In the genomic region with DNA sequence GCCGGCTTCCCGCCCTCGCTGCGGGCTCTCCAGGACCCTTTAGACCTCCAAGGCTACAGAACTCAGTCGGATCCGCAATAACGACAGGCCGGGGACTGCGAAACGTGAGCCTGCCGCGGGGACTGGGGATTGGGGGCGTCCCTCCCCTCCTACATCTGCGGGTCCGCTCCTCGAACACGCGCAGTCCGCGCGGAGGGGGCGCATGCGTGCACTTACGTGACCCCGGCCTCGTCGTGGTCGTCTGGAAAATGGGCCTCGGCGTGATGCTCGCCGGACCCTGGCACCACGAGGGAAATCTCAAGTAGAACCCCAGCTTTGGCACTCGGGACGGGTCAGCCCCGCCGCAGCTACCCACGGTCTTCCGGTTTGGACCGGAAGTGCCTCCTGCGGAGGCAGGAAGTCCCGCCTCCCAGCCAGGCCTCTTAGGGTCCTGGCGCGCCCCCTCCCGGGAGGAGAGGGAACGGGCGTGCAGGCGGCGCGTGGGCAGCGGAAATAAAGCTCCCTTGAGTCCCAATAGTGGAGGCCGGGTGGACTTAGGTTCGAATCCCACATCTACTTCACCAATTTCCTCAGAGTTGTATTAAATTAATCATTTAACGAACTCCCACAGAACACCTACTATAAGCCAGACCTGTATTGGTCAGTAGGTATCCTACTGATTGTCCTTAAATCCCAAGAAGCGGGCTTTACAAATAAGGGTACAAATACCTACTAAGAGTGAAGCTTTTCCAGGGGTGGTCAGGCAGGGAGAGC, we compare ENCODE assay signal across 1 cellular context.
TF ChIP-seq lines count a peak whose summit lies in the region.

A gene with protein sequence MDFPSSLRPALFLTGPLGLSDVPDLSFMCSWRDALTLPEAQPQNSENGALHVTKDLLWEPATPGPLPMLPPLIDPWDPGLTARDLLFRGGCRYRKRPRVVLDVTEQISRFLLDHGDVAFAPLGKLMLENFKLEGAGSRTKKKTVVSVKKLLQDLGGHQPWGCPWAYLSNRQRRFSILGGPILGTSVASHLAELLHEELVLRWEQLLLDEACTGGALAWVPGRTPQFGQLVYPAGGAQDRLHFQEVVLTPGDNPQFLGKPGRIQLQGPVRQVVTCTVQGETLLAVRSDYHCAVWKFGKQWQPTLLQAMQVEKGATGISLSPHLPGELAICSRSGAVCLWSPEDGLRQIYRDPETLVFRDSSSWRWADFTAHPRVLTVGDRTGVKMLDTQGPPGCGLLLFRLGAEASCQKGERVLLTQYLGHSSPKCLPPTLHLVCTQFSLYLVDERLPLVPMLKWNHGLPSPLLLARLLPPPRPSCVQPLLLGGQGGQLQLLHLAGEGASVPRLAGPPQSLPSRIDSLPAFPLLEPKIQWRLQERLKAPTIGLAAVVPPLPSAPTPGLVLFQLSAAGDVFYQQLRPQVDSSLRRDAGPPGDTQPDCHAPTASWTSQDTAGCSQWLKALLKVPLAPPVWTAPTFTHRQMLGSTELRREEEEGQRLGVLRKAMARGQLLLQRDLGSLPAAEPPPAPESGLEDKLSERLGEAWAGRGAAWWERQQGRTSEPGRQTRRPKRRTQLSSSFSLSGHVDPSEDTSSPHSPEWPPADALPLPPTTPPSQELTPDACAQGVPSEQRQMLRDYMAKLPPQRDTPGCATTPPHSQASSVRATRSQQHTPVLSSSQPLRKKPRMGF (minus strand): TSS at position 373 of the 753 bp plus-strand sequence. CDS start 2,069 bp downstream, outside the sequence.

TF ChIP-seq in HepG2, 621 proteins besides CTCF, POLR2A, EP300 and RAD21 (continued from another document and continues in another):
- TF ChIP-seq, protein P1, sequence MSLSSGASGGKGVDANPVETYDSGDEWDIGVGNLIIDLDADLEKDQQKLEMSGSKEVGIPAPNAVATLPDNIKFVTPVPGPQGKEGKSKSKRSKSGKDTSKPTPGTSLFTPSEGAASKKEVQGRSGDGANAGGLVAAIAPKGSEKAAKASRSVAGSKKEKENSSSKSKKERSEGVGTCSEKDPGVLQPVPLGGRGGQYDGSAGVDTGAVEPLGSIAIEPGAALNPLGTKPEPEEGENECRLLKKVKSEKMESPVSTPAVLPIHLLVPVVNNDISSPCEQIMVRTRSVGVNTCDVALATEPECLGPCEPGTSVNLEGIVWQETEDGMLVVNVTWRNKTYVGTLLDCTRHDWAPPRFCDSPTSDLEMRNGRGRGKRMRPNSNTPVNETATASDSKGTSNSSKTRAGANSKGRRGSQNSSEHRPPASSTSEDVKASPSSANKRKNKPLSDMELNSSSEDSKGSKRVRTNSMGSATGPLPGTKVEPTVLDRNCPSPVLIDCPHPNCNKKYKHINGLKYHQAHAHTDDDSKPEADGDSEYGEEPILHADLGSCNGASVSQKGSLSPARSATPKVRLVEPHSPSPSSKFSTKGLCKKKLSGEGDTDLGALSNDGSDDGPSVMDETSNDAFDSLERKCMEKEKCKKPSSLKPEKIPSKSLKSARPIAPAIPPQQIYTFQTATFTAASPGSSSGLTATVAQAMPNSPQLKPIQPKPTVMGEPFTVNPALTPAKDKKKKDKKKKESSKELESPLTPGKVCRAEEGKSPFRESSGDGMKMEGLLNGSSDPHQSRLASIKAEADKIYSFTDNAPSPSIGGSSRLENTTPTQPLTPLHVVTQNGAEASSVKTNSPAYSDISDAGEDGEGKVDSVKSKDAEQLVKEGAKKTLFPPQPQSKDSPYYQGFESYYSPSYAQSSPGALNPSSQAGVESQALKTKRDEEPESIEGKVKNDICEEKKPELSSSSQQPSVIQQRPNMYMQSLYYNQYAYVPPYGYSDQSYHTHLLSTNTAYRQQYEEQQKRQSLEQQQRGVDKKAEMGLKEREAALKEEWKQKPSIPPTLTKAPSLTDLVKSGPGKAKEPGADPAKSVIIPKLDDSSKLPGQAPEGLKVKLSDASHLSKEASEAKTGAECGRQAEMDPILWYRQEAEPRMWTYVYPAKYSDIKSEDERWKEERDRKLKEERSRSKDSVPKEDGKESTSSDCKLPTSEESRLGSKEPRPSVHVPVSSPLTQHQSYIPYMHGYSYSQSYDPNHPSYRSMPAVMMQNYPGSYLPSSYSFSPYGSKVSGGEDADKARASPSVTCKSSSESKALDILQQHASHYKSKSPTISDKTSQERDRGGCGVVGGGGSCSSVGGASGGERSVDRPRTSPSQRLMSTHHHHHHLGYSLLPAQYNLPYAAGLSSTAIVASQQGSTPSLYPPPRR (CRISPR knock-in tag; IDR thresholded peaks at IDR 0.05; ENCODE audit: borderline replicate concordance): peak; percentile 25; the same call in 1 of the 2 replicates
- TF ChIP-seq GTF2F1 (IDR thresholded peaks at IDR 0.05; ENCODE audit: low read length) (0 out of 2 replicates have a peak, but pooled peaks have one; percentile 6), RNF2 (conservative IDR thresholded peaks at IDR 0.05; ENCODE audit: low read depth) (peak; percentile 72; the same call in 1 of the 2 replicates), MYC (CRISPR knock-in tag; IDR thresholded peaks at IDR 0.05; ENCODE audit: borderline replicate concordance) (peak; percentile 93), HNRNPH1 (optimal IDR thresholded peaks at IDR 0.05; ENCODE audit: low read depth, low read length) (no peak), KLF9 (CRISPR knock-in tag; IDR thresholded peaks at IDR 0.05; ENCODE audit: low read depth) (peak; percentile 70; the same call in 1 of the 2 replicates), SSRP1 (CRISPR knock-in tag; IDR thresholded peaks at IDR 0.05) (no peak), FOXP1 (IDR thresholded peaks at IDR 0.05) (no peak), FOXP1 (CRISPR knock-in tag; IDR thresholded peaks at IDR 0.05) (peak; percentile 7; the same call in 1 of the 2 replicates), AHR (CRISPR knock-in tag; IDR thresholded peaks at IDR 0.05) (peak; percentile 90), HOXD1 (CRISPR knock-in tag; IDR thresholded peaks at IDR 0.05) (peak; percentile 71), GABPA (IDR thresholded peaks at IDR 0.05; ENCODE audit: low read depth, low read length) (peak; percentile 96), GABPA (CRISPR knock-in tag; IDR thresholded peaks at IDR 0.05; ENCODE audit: low read depth) (peak; percentile 100), NR2C2 (CRISPR knock-in tag; IDR thresholded peaks at IDR 0.05; ENCODE audit: borderline replicate concordance) (peak; percentile 89), ZBTB7B (CRISPR knock-in tag; IDR thresholded peaks at IDR 0.05) (peak; percentile 80), ZNF567 (CRISPR knock-in tag; IDR thresholded peaks at IDR 0.05; ENCODE audit: borderline replicate concordance) (no peak), ZNF670 (CRISPR knock-in tag; IDR thresholded peaks at IDR 0.05; ENCODE audit: borderline replicate concordance) (no peak), ZNF724P (CRISPR knock-in tag; IDR thresholded peaks at IDR 0.05; ENCODE audit: borderline replicate concordance) (0 out of 2 replicates have a peak, but pooled peaks have one; percentile 69)
- TF ChIP-seq, protein P2, sequence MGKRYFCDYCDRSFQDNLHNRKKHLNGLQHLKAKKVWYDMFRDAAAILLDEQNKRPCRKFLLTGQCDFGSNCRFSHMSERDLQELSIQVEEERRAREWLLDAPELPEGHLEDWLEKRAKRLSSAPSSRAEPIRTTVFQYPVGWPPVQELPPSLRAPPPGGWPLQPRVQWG (CRISPR knock-in tag; IDR thresholded peaks at IDR 0.05; ENCODE audit: borderline replicate concordance, low read depth): no peak
- TF ChIP-seq, protein P3, sequence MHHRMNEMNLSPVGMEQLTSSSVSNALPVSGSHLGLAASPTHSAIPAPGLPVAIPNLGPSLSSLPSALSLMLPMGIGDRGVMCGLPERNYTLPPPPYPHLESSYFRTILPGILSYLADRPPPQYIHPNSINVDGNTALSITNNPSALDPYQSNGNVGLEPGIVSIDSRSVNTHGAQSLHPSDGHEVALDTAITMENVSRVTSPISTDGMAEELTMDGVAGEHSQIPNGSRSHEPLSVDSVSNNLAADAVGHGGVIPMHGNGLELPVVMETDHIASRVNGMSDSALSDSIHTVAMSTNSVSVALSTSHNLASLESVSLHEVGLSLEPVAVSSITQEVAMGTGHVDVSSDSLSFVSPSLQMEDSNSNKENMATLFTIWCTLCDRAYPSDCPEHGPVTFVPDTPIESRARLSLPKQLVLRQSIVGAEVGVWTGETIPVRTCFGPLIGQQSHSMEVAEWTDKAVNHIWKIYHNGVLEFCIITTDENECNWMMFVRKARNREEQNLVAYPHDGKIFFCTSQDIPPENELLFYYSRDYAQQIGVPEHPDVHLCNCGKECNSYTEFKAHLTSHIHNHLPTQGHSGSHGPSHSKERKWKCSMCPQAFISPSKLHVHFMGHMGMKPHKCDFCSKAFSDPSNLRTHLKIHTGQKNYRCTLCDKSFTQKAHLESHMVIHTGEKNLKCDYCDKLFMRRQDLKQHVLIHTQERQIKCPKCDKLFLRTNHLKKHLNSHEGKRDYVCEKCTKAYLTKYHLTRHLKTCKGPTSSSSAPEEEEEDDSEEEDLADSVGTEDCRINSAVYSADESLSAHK (CRISPR knock-in tag; IDR thresholded peaks at IDR 0.05; ENCODE audit: borderline replicate concordance): no peak
- TF ChIP-seq, protein P4, sequence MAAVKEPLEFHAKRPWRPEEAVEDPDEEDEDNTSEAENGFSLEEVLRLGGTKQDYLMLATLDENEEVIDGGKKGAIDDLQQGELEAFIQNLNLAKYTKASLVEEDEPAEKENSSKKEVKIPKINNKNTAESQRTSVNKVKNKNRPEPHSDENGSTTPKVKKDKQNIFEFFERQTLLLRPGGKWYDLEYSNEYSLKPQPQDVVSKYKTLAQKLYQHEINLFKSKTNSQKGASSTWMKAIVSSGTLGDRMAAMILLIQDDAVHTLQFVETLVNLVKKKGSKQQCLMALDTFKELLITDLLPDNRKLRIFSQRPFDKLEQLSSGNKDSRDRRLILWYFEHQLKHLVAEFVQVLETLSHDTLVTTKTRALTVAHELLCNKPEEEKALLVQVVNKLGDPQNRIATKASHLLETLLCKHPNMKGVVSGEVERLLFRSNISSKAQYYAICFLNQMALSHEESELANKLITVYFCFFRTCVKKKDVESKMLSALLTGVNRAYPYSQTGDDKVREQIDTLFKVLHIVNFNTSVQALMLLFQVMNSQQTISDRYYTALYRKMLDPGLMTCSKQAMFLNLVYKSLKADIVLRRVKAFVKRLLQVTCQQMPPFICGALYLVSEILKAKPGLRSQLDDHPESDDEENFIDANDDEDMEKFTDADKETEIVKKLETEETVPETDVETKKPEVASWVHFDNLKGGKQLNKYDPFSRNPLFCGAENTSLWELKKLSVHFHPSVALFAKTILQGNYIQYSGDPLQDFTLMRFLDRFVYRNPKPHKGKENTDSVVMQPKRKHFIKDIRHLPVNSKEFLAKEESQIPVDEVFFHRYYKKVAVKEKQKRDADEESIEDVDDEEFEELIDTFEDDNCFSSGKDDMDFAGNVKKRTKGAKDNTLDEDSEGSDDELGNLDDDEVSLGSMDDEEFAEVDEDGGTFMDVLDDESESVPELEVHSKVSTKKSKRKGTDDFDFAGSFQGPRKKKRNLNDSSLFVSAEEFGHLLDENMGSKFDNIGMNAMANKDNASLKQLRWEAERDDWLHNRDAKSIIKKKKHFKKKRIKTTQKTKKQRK (IDR thresholded peaks at IDR 0.05; ENCODE audit: low read length): no peak
- TF ChIP-seq, protein P5, sequence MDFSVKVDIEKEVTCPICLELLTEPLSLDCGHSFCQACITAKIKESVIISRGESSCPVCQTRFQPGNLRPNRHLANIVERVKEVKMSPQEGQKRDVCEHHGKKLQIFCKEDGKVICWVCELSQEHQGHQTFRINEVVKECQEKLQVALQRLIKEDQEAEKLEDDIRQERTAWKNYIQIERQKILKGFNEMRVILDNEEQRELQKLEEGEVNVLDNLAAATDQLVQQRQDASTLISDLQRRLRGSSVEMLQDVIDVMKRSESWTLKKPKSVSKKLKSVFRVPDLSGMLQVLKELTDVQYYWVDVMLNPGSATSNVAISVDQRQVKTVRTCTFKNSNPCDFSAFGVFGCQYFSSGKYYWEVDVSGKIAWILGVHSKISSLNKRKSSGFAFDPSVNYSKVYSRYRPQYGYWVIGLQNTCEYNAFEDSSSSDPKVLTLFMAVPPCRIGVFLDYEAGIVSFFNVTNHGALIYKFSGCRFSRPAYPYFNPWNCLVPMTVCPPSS (IDR thresholded peaks at IDR 0.05): no peak
- TF ChIP-seq, protein P6, sequence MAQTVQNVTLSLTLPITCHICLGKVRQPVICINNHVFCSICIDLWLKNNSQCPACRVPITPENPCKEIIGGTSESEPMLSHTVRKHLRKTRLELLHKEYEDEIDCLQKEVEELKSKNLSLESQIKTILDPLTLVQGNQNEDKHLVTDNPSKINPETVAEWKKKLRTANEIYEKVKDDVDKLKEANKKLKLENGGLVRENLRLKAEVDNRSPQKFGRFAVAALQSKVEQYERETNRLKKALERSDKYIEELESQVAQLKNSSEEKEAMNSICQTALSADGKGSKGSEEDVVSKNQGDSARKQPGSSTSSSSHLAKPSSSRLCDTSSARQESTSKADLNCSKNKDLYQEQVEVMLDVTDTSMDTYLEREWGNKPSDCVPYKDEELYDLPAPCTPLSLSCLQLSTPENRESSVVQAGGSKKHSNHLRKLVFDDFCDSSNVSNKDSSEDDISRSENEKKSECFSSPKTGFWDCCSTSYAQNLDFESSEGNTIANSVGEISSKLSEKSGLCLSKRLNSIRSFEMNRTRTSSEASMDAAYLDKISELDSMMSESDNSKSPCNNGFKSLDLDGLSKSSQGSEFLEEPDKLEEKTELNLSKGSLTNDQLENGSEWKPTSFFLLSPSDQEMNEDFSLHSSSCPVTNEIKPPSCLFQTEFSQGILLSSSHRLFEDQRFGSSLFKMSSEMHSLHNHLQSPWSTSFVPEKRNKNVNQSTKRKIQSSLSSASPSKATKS (CRISPR knock-in tag; IDR thresholded peaks at IDR 0.05): no peak
